In the genomic region with DNA sequence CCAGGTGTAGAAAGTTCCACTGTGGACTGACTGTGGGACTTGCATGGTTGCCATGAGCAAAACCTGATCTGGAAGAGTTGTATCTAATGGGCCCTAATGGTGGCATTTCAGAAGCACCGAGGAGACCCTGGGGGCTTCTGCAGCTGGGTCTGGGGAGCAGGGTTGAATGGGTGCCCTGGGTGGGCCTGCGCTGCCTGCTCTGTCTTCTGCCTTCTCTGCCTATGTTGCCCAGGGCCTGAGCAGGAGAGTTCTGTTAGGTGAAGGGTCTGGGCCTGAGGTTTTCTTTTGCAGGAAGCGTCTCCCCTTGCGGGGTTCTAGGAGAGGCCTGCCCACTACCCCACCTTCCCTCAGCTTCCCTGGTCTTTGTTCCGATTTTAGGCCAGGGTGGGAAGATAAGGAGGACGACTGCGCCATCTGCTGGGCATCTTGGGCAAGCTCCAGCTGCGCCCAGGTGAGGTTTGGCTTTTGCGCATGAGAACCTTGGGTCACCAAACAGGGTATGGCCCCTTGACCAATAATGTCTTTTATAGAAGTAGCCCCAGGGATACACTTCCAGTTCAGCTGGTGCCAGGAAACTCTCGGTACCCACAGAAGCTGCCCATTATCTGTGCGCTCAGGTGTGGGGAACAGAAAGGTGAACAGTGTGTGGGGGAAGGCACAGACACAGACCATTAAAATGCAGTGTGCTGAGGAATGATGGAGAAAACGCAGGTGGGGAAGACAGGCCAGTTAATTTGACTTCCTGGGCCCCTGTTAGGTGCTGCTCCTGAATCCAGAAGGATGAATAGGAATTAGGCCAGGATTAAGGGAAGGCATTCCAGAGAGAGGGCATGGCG, we compare ENCODE assay signal across 9 cellular contexts. TPM values are rescaled to one million over a fixed set of nuclear protein-coding genes. Genes with fewer than 3 reads are reported as not detected.
DNase-seq lines count a peak whose midpoint lies in the region; ATAC-seq, FAIRE-seq and TF ChIP-seq lines count a peak whose summit lies in the region.
"Had no signal": no experiment of that assay in that cellular context is flagged by ENCODE, and none has a peak within 500 bp of the region (broad histone marks: within the 10 kb centered on the region; RNA-seq: fewer than 3 reads in every experiment).

No MANE protein-coding gene starts in this region.

- H3K9me3 Mint-ChIP-seq in CD4-positive, alpha-beta memory T cell, result no peaks in the 10 kb centered on the region
- H3K9me3 Mint-ChIP-seq in activated T-helper 2 cell treated with anti-CD3 and anti-CD28 coated beads, Interferon-gamma antibody, Interleukin-2, Interleukin-4, amounts not matched to agents 10 μg/mL and 5 μg/mL and 100 μg/mL, durations not matched to agents 14 hours and 24 hours and 36 hours, result no peaks in the 10 kb centered on the region
- H3K9me3 Mint-ChIP-seq: stimulated activated naive CD8-positive, alpha-beta T cell treated with anti-CD3 and anti-CD28 coated beads, Interleukin-15, Interleukin-2, amounts not matched to agents 100 ng/mL and 50 ng/mL, for 24 hours had no signal

- no peak overlapping the region for H3K4me3 ChIP-seq in CD4-positive, alpha-beta memory T cell (ENCODE audit: low read length in 2 of 2)
- no peak overlapping the region for H3K4me3 ChIP-seq in prostate gland

- TF ChIP-seq POLR2A in prostate gland (IDR thresholded peaks at IDR 0.05), result no peak

- ATAC-seq in GM19372 (IDR thresholded peaks at IDR 0.05; ENCODE audit: low read depth, unreplicated experiment), result peak; percentile 63

- POLR2A ChIA-PET in CD4-positive, alpha-beta memory T cell (lab: Charles Lee; ENCODE audit: partially characterized antibody), result no interaction called here

- H3K4me1 Mint-ChIP-seq in CD4-positive, alpha-beta memory T cell, result peaks cover 0 to 3% (median 0%) of the 10 kb centered on the region in 4 donors
- no peaks in the 10 kb centered on the region for H3K4me1 Mint-ChIP-seq in activated T-helper 2 cell treated with anti-CD3 and anti-CD28 coated beads, Interferon-gamma antibody, Interleukin-2, Interleukin-4, amounts not matched to agents 10 μg/mL and 5 μg/mL and 100 μg/mL, durations not matched to agents 14 hours and 24 hours and 36 hours (ENCODE audit: low read depth)

- no peaks in the 10 kb centered on the region for H3K9me3 ChIP-seq in CD4-positive, alpha-beta memory T cell (ENCODE audit: control insufficient read depth in 1 of 2, low read length in 2 of 2)
- no peaks in the 10 kb centered on the region for H3K9me3 ChIP-seq in prostate gland

- FAIRE-seq in RCC 7860 (lab: Jason Lieb, UNC), result no peak

- no peak overlapping the region for H3K27ac ChIP-seq in CD4-positive, alpha-beta memory T cell (ENCODE audit: low read depth, low read length)
- H3K27ac ChIP-seq in prostate gland, result no peak overlapping the region

- 29% methylated on average over 13 of the region's 13 CpGs for WGBS in prostate gland

- TF ChIP-seq CTCF in prostate gland (IDR thresholded peaks at IDR 0.05), result peak; percentile 75 to 82 (median 80)

- H3K4me1 ChIP-seq in CD4-positive, alpha-beta memory T cell (ENCODE audit: insufficient read depth, low read length), result no peaks in the 10 kb centered on the region
- no peaks in the 10 kb centered on the region for H3K4me1 ChIP-seq in prostate gland (replicated peaks)

- H3K27ac Mint-ChIP-seq in CD4-positive, alpha-beta memory T cell, result no peak overlapping the region
- H3K27ac Mint-ChIP-seq in activated T-helper 2 cell treated with anti-CD3 and anti-CD28 coated beads, Interferon-gamma antibody, Interleukin-2, Interleukin-4, amounts not matched to agents 10 μg/mL and 5 μg/mL and 100 μg/mL, durations not matched to agents 14 hours and 24 hours and 36 hours, result no peak overlapping the region
- H3K27ac Mint-ChIP-seq: stimulated activated naive CD8-positive, alpha-beta T cell treated with anti-CD3 and anti-CD28 coated beads, Interleukin-15, Interleukin-2, amounts not matched to agents 100 ng/mL and 50 ng/mL, for 24 hours had no signal

- no peak overlapping the region for H3K4me3 Mint-ChIP-seq in CD4-positive, alpha-beta memory T cell
- no peak overlapping the region for H3K4me3 Mint-ChIP-seq in activated T-helper 2 cell treated with anti-CD3 and anti-CD28 coated beads, Interferon-gamma antibody, Interleukin-2, Interleukin-4, amounts not matched to agents 10 μg/mL and 5 μg/mL and 100 μg/mL, durations not matched to agents 14 hours and 24 hours and 36 hours (ENCODE audit: low read depth)
- H3K4me3 Mint-ChIP-seq: stimulated activated naive CD8-positive, alpha-beta T cell treated with anti-CD3 and anti-CD28 coated beads, Interleukin-15, Interleukin-2, amounts not matched to agents 100 ng/mL and 50 ng/mL, for 24 hours had no signal

- no peaks in the 10 kb centered on the region for H3K27me3 ChIP-seq in CD4-positive, alpha-beta memory T cell (ENCODE audit: insufficient read depth, low read length)
- H3K27me3 ChIP-seq in prostate gland (replicated peaks; ENCODE audit: insufficient read depth), result no peaks in the 10 kb centered on the region

- no peaks in the 10 kb centered on the region for H3K36me3 ChIP-seq in CD4-positive, alpha-beta memory T cell (ENCODE audit: insufficient read depth, low read length)
- H3K36me3 ChIP-seq in prostate gland, result no peaks in the 10 kb centered on the region

- H3K36me3 Mint-ChIP-seq in CD4-positive, alpha-beta memory T cell, result peaks cover 12 to 13% of the 10 kb centered on the region in 2 donors
- H3K36me3 Mint-ChIP-seq in activated T-helper 2 cell treated with anti-CD3 and anti-CD28 coated beads, Interferon-gamma antibody, Interleukin-2, Interleukin-4, amounts not matched to agents 10 μg/mL and 5 μg/mL and 100 μg/mL, durations not matched to agents 14 hours and 24 hours and 36 hours (ENCODE audit: low read depth), result no peaks in the 10 kb centered on the region

- intact Hi-C loops in CD4-positive, alpha-beta memory T cell (cut with micrococcal nuclease), result loop anchor here (5.0 kb wide), 1 partner anchor 779 kb away; no protein-coding TSS in a partner anchor
- intact Hi-C loops in activated T-helper 2 cell treated with anti-CD3 and anti-CD28 coated beads, Interferon-gamma antibody, Interleukin-2, Interleukin-4, amounts not matched to agents 10 μg/mL and 5 μg/mL and 100 μg/mL, durations not matched to agents 14 hours and 24 hours and 36 hours (cut with micrococcal nuclease), result loop anchor here (1.0 to 5.0 kb wide), 3 partner anchors 224 to 650 kb away; no protein-coding TSS in a partner anchor
- intact Hi-C loops in prostate gland (cut with DNase I), result loop anchor here (1.0 to 5.0 kb wide), 2 partner anchors 444 to 650 kb away; no protein-coding TSS in a partner anchor

- peak in 4 of 5 donors; percentile 30 to 46 (median 36) for DNase-seq in CD4-positive, alpha-beta memory T cell
- peak; percentile 42 for DNase-seq in HT1080 (ENCODE audit: low read depth)
- DNase-seq in RCC 7860 (ENCODE audit: low spot score), result peak; percentile 26
- DNase-seq in activated T-helper 2 cell treated with anti-CD3 and anti-CD28 coated beads, Interferon-gamma antibody, Interleukin-2, Interleukin-4, amounts not matched to agents 10 μg/mL and 5 μg/mL and 100 μg/mL, durations not matched to agents 14 hours and 24 hours and 36 hours (ENCODE audit: low spot score), result peak; percentile 29
- peak; percentile 52 for DNase-seq in glomerular visceral epithelial cell (ENCODE audit: extremely low spot score)
- DNase-seq in prostate gland (ENCODE audit: low spot score), result peak; percentile 26
- no peak for DNase-seq in pons (ENCODE audit: low spot score)

- CTCF ChIA-PET in CD4-positive, alpha-beta memory T cell (lab: Charles Lee; ENCODE audit: partially characterized antibody), result interaction anchor here (1.0 to 7.1 kb wide), 18 partner anchors 8 to 778 kb away, joined by 3 to 61 read pairs (median 6); a partner anchor contains a TSS

- H3K27me3 Mint-ChIP-seq in CD4-positive, alpha-beta memory T cell, result peaks cover 7 to 11% of the 10 kb centered on the region in 2 donors
- H3K27me3 Mint-ChIP-seq in activated T-helper 2 cell treated with anti-CD3 and anti-CD28 coated beads, Interferon-gamma antibody, Interleukin-2, Interleukin-4, amounts not matched to agents 10 μg/mL and 5 μg/mL and 100 μg/mL, durations not matched to agents 14 hours and 24 hours and 36 hours (ENCODE audit: low read depth), result no peaks in the 10 kb centered on the region

RNA-seq across cellular contexts. Expression of a gene that starts 23.2 kb away (rescaled TPM):
- total RNA-seq in CD4-positive, alpha-beta memory T cell, result 10 to 100 TPM; 33.9 to 41.4 TPM
- polyA plus RNA-seq in CD4-positive, alpha-beta memory T cell, result 10 to 100 TPM; 67.5 to 91.7 TPM
- total RNA-seq in HT1080 (2014; rRNA removed; shearing (Covaris generic)), result 60.7 and 83.6 TPM in 2 replicates
- polyA plus RNA-seq in HT1080 (2015; cell fraction: cytosol; rRNA removed), result 35.1 and 45.6 TPM in 2 replicates
- 34.5 and 34.6 TPM in 2 replicates for polyA plus RNA-seq in HT1080 (2015; cell fraction: nucleus; rRNA removed)
- 35.8 and 39.8 TPM in 2 replicates for total RNA-seq in activated T-helper 2 cell treated with anti-CD3 and anti-CD28 coated beads, Interferon-gamma antibody, Interleukin-2, Interleukin-4, amounts not matched to agents 10 μg/mL and 5 μg/mL and 100 μg/mL, durations not matched to agents 14 hours and 24 hours and 36 hours
- 10 to 100 TPM; 34.3 to 40.4 TPM for total RNA-seq in prostate gland

RNA-seq across cellular contexts. Expression of a gene that starts 30.1 kb away (rescaled TPM):
- 10 to 100 TPM; 61.4 to 62.7 TPM for total RNA-seq in CD4-positive, alpha-beta memory T cell
- polyA plus RNA-seq in CD4-positive, alpha-beta memory T cell, result 10 to 100 TPM; 10.1 to 18.0 TPM
- 24.2 and 39.3 TPM in 2 replicates for total RNA-seq in HT1080 (2014; rRNA removed; shearing (Covaris generic))
- polyA plus RNA-seq in HT1080 (2015; cell fraction: cytosol; rRNA removed), result 12.2 and 16.1 TPM in 2 replicates
- polyA plus RNA-seq in HT1080 (2015; cell fraction: nucleus; rRNA removed), result 21.7 and 26.2 TPM in 2 replicates
- total RNA-seq in activated T-helper 2 cell treated with anti-CD3 and anti-CD28 coated beads, Interferon-gamma antibody, Interleukin-2, Interleukin-4, amounts not matched to agents 10 μg/mL and 5 μg/mL and 100 μg/mL, durations not matched to agents 14 hours and 24 hours and 36 hours, result 23.4 and 32.7 TPM in 2 replicates
- 10 to 100 TPM in 1 of 2 donors, 1 to 10 TPM in 1; 4.0 to 10.1 TPM for total RNA-seq in prostate gland
